In genomic region chr10:110300486-110300986, GRCh38 we compare ENCODE assay signal across 22 cellular contexts. TPM values are rescaled to one million over a fixed set of nuclear protein-coding genes. Genes with fewer than 3 reads are reported as not detected.
DNase-seq lines count a peak whose midpoint lies in the region; ATAC-seq, FAIRE-seq and TF ChIP-seq lines count a peak whose summit lies in the region.
"Had no signal": no experiment of that assay in that cellular context is flagged by ENCODE, and none has a peak within 500 bp of the region (broad histone marks: within the 10 kb centered on the region; RNA-seq: fewer than 3 reads in every experiment).

No MANE protein-coding gene starts in this region.

- no peaks in the 10 kb centered on the region for H3K27me3 ChIP-seq in adipocyte (replicated peaks; ENCODE audit: control insufficient read depth, insufficient read depth, low read length)
- H3K27me3 ChIP-seq: breast epithelium, neutrophil, upper lobe of left lung had no signal

- no peak for DNase-seq in activated CD8-positive, alpha-beta memory T cell treated with anti-CD3 and anti-CD28 coated beads, Interleukin-2, amount 10 ng/mL, durations not matched to agents 7 days and 5 days
- no peak for DNase-seq in activated CD8-positive, alpha-beta memory T cell treated with anti-CD3 and anti-CD28 coated beads, Interleukin-2, amount 50 U/mL, for 48 hours
- DNase-seq in GM19239 (ENCODE audit: insufficient read length, low spot score), result no peak
- DNase-seq in adipocyte (ENCODE audit: low read depth), result no peak
- no peak for DNase-seq in progenitor cell of endocrine pancreas (ENCODE audit: low spot score, unreplicated experiment)
- DNase-seq in Ammon's horn (ENCODE audit: low spot score), result no peak
- DNase-seq in AG08395 (ENCODE audit: low spot score), result no peak
- no peak for DNase-seq in kidney glomerular epithelial cell (lab: John Stamatoyannopoulos, UW)
- DNase-seq: activated naive CD4-positive, alpha-beta T cell treated with anti-CD3 and anti-CD28 coated beads, Interleukin-2, amount 10 ng/mL, durations not matched to agents 7 days and 5 days; foreskin fibroblast; H7; left colon; midbrain; NCI-H2029 treated with DMSO at 0.1 percent for 48 hours; NCI-H446; retina; stimulated activated CD4-positive, alpha-beta T cell treated with anti-CD3 and anti-CD28 coated beads, Interleukin-15, amount 100 ng/mL, for 24 hours; stimulated activated naive CD4-positive, alpha-beta T cell; T-helper 1 cell; upper lobe of left lung had no signal

- ATAC-seq in activated CD8-positive, alpha-beta memory T cell treated with anti-CD3 and anti-CD28 coated beads, Interleukin-2, amount 10 ng/mL, durations not matched to agents 7 days and 5 days, result no peak
- ATAC-seq: left colon had no signal

- H3K9me3 Mint-ChIP-seq in activated CD8-positive, alpha-beta memory T cell treated with anti-CD3 and anti-CD28 coated beads, Interleukin-2, amount 10 ng/mL, durations not matched to agents 7 days and 5 days (ENCODE audit: low read depth), result no peaks in the 10 kb centered on the region
- H3K9me3 Mint-ChIP-seq in progenitor cell of endocrine pancreas (ENCODE audit: low read depth), result no peaks in the 10 kb centered on the region
- H3K9me3 Mint-ChIP-seq: activated naive CD4-positive, alpha-beta T cell treated with anti-CD3 and anti-CD28 coated beads, Interleukin-2, amount 10 ng/mL, durations not matched to agents 7 days and 5 days had no signal

- peak overlapping the region; percentile 1 for H3K9ac ChIP-seq in adipocyte (ENCODE audit: low read length)

- H3K4me1 ChIP-seq in adipocyte (ENCODE audit: control insufficient read depth, insufficient read depth, low read length), result peaks cover 48% of the 10 kb centered on the region

- no peak overlapping the region for H3K4me3 Mint-ChIP-seq in activated CD8-positive, alpha-beta memory T cell treated with anti-CD3 and anti-CD28 coated beads, Interleukin-2, amount 10 ng/mL, durations not matched to agents 7 days and 5 days
- H3K4me3 Mint-ChIP-seq in progenitor cell of endocrine pancreas (ENCODE audit: low read depth), result no peak overlapping the region
- H3K4me3 Mint-ChIP-seq: activated naive CD4-positive, alpha-beta T cell treated with anti-CD3 and anti-CD28 coated beads, Interleukin-2, amount 10 ng/mL, durations not matched to agents 7 days and 5 days had no signal

- peaks cover 67% of the 10 kb centered on the region for H3K36me3 Mint-ChIP-seq in activated CD8-positive, alpha-beta memory T cell treated with anti-CD3 and anti-CD28 coated beads, Interleukin-2, amount 10 ng/mL, durations not matched to agents 7 days and 5 days
- peaks cover 25% of the 10 kb centered on the region for H3K36me3 Mint-ChIP-seq in progenitor cell of endocrine pancreas (ENCODE audit: insufficient read depth)

- H3K4me1 Mint-ChIP-seq in activated CD8-positive, alpha-beta memory T cell treated with anti-CD3 and anti-CD28 coated beads, Interleukin-2, amount 10 ng/mL, durations not matched to agents 7 days and 5 days, result peaks cover 61% of the 10 kb centered on the region
- H3K4me1 Mint-ChIP-seq in progenitor cell of endocrine pancreas (ENCODE audit: low read depth), result peaks cover 18% of the 10 kb centered on the region

- H3K27ac Mint-ChIP-seq in activated CD8-positive, alpha-beta memory T cell treated with anti-CD3 and anti-CD28 coated beads, Interleukin-2, amount 10 ng/mL, durations not matched to agents 7 days and 5 days, result peak overlapping the region; percentile 36
- H3K27ac Mint-ChIP-seq in progenitor cell of endocrine pancreas, result peak overlapping the region; percentile 6
- H3K27ac Mint-ChIP-seq: activated naive CD4-positive, alpha-beta T cell treated with anti-CD3 and anti-CD28 coated beads, Interleukin-2, amount 10 ng/mL, durations not matched to agents 7 days and 5 days had no signal

- CTCF ChIA-PET in activated CD8-positive, alpha-beta memory T cell treated with anti-CD3 and anti-CD28 coated beads, Interleukin-2, amount 10 ng/mL, durations not matched to agents 7 days and 5 days (lab: Charles Lee), result interaction anchor here (1.1 to 1.3 kb wide), 3 partner anchors 11 to 372 kb away, joined by 3 to 4 read pairs (median 4); no protein-coding TSS in a partner anchor

- no peaks in the 10 kb centered on the region for H3K27me3 Mint-ChIP-seq in activated CD8-positive, alpha-beta memory T cell treated with anti-CD3 and anti-CD28 coated beads, Interleukin-2, amount 10 ng/mL, durations not matched to agents 7 days and 5 days
- no peaks in the 10 kb centered on the region for H3K27me3 Mint-ChIP-seq in progenitor cell of endocrine pancreas
- H3K27me3 Mint-ChIP-seq: activated naive CD4-positive, alpha-beta T cell treated with anti-CD3 and anti-CD28 coated beads, Interleukin-2, amount 10 ng/mL, durations not matched to agents 7 days and 5 days had no signal

- H3K9me3 ChIP-seq in adipocyte (ENCODE audit: control insufficient read depth, low read length), result no peaks in the 10 kb centered on the region
- H3K9me3 ChIP-seq: breast epithelium, neutrophil, upper lobe of left lung had no signal

- peaks cover 75% of the 10 kb centered on the region for H3K36me3 ChIP-seq in adipocyte (ENCODE audit: control insufficient read depth, insufficient read depth, low read length, severe bottlenecking)
- H3K36me3 ChIP-seq: breast epithelium had no signal

- no peak overlapping the region for H3K4me3 ChIP-seq in adipocyte (ENCODE audit: low read length)
- H3K4me3 ChIP-seq: breast epithelium, upper lobe of left lung had no signal

- no peak for TF ChIP-seq CTCF in progenitor cell of endocrine pancreas (IDR thresholded peaks at IDR 0.05; ENCODE audit: unreplicated experiment)

- peak; percentile 64 for FAIRE-seq in GM19239 (lab: Jason Lieb, UNC)

RNA-seq across cellular contexts. Expression of gene SMNDC1, which starts 4.2 kb away (rescaled TPM):
- 10 to 100 TPM; 40.9 to 43.5 TPM for total RNA-seq in activated CD8-positive, alpha-beta memory T cell treated with anti-CD3 and anti-CD28 coated beads, Interleukin-2, amount 10 ng/mL, durations not matched to agents 7 days and 5 days
- 39.4 and 41.4 TPM in 2 replicates for total RNA-seq in progenitor cell of endocrine pancreas
